Comparison of ENCODE assay signal across 11 cellular contexts in the genomic region with DNA sequence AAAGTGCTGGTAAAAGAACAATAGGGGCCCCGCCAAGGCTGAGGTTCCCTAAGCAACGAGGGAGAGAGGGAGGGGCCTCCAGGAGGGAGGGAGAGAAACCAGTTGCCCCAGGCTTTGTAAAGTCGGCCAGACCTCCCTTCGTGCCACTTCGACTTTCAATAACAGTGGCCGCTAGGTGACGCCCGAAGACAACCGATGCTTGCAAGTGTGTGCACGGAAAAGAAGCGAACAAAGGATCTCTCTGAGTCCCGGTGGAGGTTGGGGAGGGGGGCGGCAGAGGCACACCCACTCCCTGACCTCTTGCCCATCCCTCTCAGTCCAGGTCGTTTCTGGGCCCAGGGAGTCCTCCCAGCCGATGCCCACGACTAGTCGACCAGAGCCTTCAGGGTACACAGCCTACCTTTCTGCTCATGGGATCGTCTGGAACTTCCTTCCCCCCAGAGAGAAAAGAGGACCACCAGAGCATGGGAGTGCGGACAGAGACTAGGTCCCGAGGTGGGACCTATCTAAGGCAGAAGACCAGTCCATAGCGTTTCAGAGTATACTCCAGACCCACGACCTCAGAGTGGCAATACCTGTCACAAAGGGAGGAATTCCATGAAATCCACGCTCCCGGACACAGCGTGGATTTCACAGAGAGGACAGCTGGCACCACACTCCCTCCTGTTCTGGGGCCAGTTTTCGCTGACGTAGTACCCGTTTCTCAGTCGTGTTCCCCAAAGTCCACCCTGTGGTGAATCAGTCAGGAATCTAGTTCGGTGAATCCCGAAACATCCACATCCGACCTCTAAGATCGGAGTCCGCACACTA.
A peak's percentile ranks its signal among the peaks of the same experiment; 100 is the strongest.
DNase-seq lines count a peak whose midpoint lies in the region; ATAC-seq and TF ChIP-seq lines count a peak whose summit lies in the region.
"Had no signal": no experiment of that assay in that cellular context is flagged by ENCODE, and none has a peak within 500 bp of the region (broad histone marks: within the 10 kb centered on the region; RNA-seq: fewer than 3 reads in every experiment).

No MANE protein-coding gene starts in this region.

- no peak overlapping the region for H3K27ac Mint-ChIP-seq in activated CD8-positive, alpha-beta T cell treated with anti-CD3 and anti-CD28 coated beads for 36 hours
- no peak overlapping the region for H3K27ac Mint-ChIP-seq in activated CD8-positive, alpha-beta T cell treated with anti-CD3 and anti-CD28 coated beads, Interleukin-2, amount 10 ng/mL, durations not matched to agents 7 days and 5 days
- no peak overlapping the region for H3K27ac Mint-ChIP-seq in WTC11
- H3K27ac Mint-ChIP-seq: activated CD4-positive, alpha-beta memory T cell treated with anti-CD3 and anti-CD28 coated beads for 36 hours had no signal

- no peaks in the 10 kb centered on the region for H3K36me3 Mint-ChIP-seq in activated CD8-positive, alpha-beta T cell treated with anti-CD3 and anti-CD28 coated beads for 36 hours (ENCODE audit: low read depth)
- H3K36me3 Mint-ChIP-seq in activated CD8-positive, alpha-beta T cell treated with anti-CD3 and anti-CD28 coated beads, Interleukin-2, amount 10 ng/mL, durations not matched to agents 7 days and 5 days (ENCODE audit: low read depth) = no peaks in the 10 kb centered on the region
- peaks cover 73% of the 10 kb centered on the region for H3K36me3 Mint-ChIP-seq in WTC11
- H3K36me3 Mint-ChIP-seq: activated CD4-positive, alpha-beta memory T cell treated with anti-CD3 and anti-CD28 coated beads for 36 hours had no signal

- no peaks in the 10 kb centered on the region for H3K36me3 ChIP-seq in colonic mucosa

- H3K9ac ChIP-seq in colonic mucosa (ENCODE audit: low read depth in 2 of 2, low read length in 2 of 2) = no peak overlapping the region

- H3K9me3 Mint-ChIP-seq in activated CD8-positive, alpha-beta T cell treated with anti-CD3 and anti-CD28 coated beads for 36 hours = peaks cover 15% of the 10 kb centered on the region
- peaks cover 27% of the 10 kb centered on the region for H3K9me3 Mint-ChIP-seq in activated CD8-positive, alpha-beta T cell treated with anti-CD3 and anti-CD28 coated beads, Interleukin-2, amount 10 ng/mL, durations not matched to agents 7 days and 5 days (ENCODE audit: insufficient read depth)
- peaks cover 69% of the 10 kb centered on the region for H3K9me3 Mint-ChIP-seq in WTC11

- H3K9me3 ChIP-seq in colonic mucosa = no peaks in the 10 kb centered on the region

- POLR2A ChIA-PET in activated CD8-positive, alpha-beta T cell treated with anti-CD3 and anti-CD28 coated beads for 36 hours (lab: Charles Lee) = no interaction called here
- POLR2A ChIA-PET in activated CD8-positive, alpha-beta T cell treated with anti-CD3 and anti-CD28 coated beads, Interleukin-2, amount 10 ng/mL, durations not matched to agents 7 days and 5 days (lab: Charles Lee) = no interaction called here
- POLR2A ChIA-PET in WTC11 (lab: Charles Lee) = no interaction called here

- no peaks in the 10 kb centered on the region for H3K27me3 Mint-ChIP-seq in activated CD8-positive, alpha-beta T cell treated with anti-CD3 and anti-CD28 coated beads for 36 hours
- no peaks in the 10 kb centered on the region for H3K27me3 Mint-ChIP-seq in activated CD8-positive, alpha-beta T cell treated with anti-CD3 and anti-CD28 coated beads, Interleukin-2, amount 10 ng/mL, durations not matched to agents 7 days and 5 days (ENCODE audit: low read depth)
- H3K27me3 Mint-ChIP-seq in WTC11 (ENCODE audit: low read depth) = peaks cover 32% of the 10 kb centered on the region
- H3K27me3 Mint-ChIP-seq: activated CD4-positive, alpha-beta memory T cell treated with anti-CD3 and anti-CD28 coated beads for 36 hours had no signal

- DNase-seq in activated CD8-positive, alpha-beta T cell treated with anti-CD3 and anti-CD28 coated beads for 36 hours = peak; percentile 8
- DNase-seq in activated CD8-positive, alpha-beta T cell treated with anti-CD3 and anti-CD28 coated beads, Interleukin-2, amount 10 ng/mL, durations not matched to agents 7 days and 5 days = no peak
- DNase-seq in NCI-H82 (lab: John Stamatoyannopoulos, UW) (peak; percentile 92), colonic mucosa (peak; percentile 48), ureter (ENCODE audit: low spot score) (peak; percentile 58), WTC11 (ENCODE audit: low spot score) (no peak), putamen (ENCODE audit: low spot score) (no peak)
- DNase-seq: activated CD4-positive, alpha-beta memory T cell treated with anti-CD3 and anti-CD28 coated beads for 36 hours; dorsolateral prefrontal cortex; glutamatergic neuron had no signal

- intact Hi-C loops in activated CD8-positive, alpha-beta T cell treated with anti-CD3 and anti-CD28 coated beads for 36 hours (cut with micrococcal nuclease) = no loop called here
- intact Hi-C loops in colonic mucosa (cut with DNase I) = loop anchor here (10.0 kb wide), 1 partner anchor 261 kb away; a partner anchor contains a TSS

- H3K4me1 ChIP-seq in colonic mucosa = no peaks in the 10 kb centered on the region

- no peaks in the 10 kb centered on the region for H3K4me1 Mint-ChIP-seq in activated CD8-positive, alpha-beta T cell treated with anti-CD3 and anti-CD28 coated beads for 36 hours (ENCODE audit: low read depth)
- no peaks in the 10 kb centered on the region for H3K4me1 Mint-ChIP-seq in activated CD8-positive, alpha-beta T cell treated with anti-CD3 and anti-CD28 coated beads, Interleukin-2, amount 10 ng/mL, durations not matched to agents 7 days and 5 days (ENCODE audit: low read depth)
- H3K4me1 Mint-ChIP-seq in WTC11 = no peaks in the 10 kb centered on the region

- no peak for ATAC-seq in activated CD8-positive, alpha-beta T cell treated with anti-CD3 and anti-CD28 coated beads for 36 hours
- ATAC-seq in activated CD8-positive, alpha-beta T cell treated with anti-CD3 and anti-CD28 coated beads, Interleukin-2, amount 10 ng/mL, durations not matched to agents 7 days and 5 days = no peak
- ATAC-seq in WTC11 (no peak), GM19351 (IDR thresholded peaks at IDR 0.05; ENCODE audit: unreplicated experiment) (no peak)

- no peak overlapping the region for H3K4me3 ChIP-seq in colonic mucosa
- H3K4me3 ChIP-seq: dorsolateral prefrontal cortex had no signal

- no peak for TF ChIP-seq CTCF in activated CD8-positive, alpha-beta T cell treated with anti-CD3 and anti-CD28 coated beads for 36 hours (IDR thresholded peaks at IDR 0.05)
- peak; percentile 24 for TF ChIP-seq CTCF in colonic mucosa (IDR thresholded peaks at IDR 0.05)
- no peak for TF ChIP-seq CTCF in WTC11 (IDR thresholded peaks at IDR 0.05)

- H3K4me3 Mint-ChIP-seq in activated CD8-positive, alpha-beta T cell treated with anti-CD3 and anti-CD28 coated beads for 36 hours = no peak overlapping the region
- no peak overlapping the region for H3K4me3 Mint-ChIP-seq in activated CD8-positive, alpha-beta T cell treated with anti-CD3 and anti-CD28 coated beads, Interleukin-2, amount 10 ng/mL, durations not matched to agents 7 days and 5 days
- H3K4me3 Mint-ChIP-seq in WTC11 = no peak overlapping the region
- H3K4me3 Mint-ChIP-seq: activated CD4-positive, alpha-beta memory T cell treated with anti-CD3 and anti-CD28 coated beads for 36 hours had no signal

- no peaks in the 10 kb centered on the region for H3K27me3 ChIP-seq in colonic mucosa
- H3K27me3 ChIP-seq: dorsolateral prefrontal cortex had no signal

- CTCF ChIA-PET in activated CD8-positive, alpha-beta T cell treated with anti-CD3 and anti-CD28 coated beads for 36 hours (lab: Charles Lee) = no interaction called here
- CTCF ChIA-PET in activated CD8-positive, alpha-beta T cell treated with anti-CD3 and anti-CD28 coated beads, Interleukin-2, amount 10 ng/mL, durations not matched to agents 7 days and 5 days (lab: Charles Lee) = no interaction called here
- CTCF ChIA-PET in WTC11 (lab: Charles Lee) = no interaction called here

- no peak overlapping the region for H3K27ac ChIP-seq in colonic mucosa
- H3K27ac ChIP-seq: dorsolateral prefrontal cortex had no signal

TF ChIP-seq in WTC11, 78 proteins besides CTCF, POLR2A, EP300 and RAD21 (continues in another document):
- no peak for TF ChIP-seq SOX15 (CRISPR knock-in tag; IDR thresholded peaks at IDR 0.05)
- TF ChIP-seq NFATC4 (CRISPR knock-in tag; IDR thresholded peaks at IDR 0.05) = no peak
- TF ChIP-seq, protein P1, sequence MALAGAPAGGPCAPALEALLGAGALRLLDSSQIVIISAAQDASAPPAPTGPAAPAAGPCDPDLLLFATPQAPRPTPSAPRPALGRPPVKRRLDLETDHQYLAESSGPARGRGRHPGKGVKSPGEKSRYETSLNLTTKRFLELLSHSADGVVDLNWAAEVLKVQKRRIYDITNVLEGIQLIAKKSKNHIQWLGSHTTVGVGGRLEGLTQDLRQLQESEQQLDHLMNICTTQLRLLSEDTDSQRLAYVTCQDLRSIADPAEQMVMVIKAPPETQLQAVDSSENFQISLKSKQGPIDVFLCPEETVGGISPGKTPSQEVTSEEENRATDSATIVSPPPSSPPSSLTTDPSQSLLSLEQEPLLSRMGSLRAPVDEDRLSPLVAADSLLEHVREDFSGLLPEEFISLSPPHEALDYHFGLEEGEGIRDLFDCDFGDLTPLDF (CRISPR knock-in tag; IDR thresholded peaks at IDR 0.05) = no peak
- TF ChIP-seq, protein P2, sequence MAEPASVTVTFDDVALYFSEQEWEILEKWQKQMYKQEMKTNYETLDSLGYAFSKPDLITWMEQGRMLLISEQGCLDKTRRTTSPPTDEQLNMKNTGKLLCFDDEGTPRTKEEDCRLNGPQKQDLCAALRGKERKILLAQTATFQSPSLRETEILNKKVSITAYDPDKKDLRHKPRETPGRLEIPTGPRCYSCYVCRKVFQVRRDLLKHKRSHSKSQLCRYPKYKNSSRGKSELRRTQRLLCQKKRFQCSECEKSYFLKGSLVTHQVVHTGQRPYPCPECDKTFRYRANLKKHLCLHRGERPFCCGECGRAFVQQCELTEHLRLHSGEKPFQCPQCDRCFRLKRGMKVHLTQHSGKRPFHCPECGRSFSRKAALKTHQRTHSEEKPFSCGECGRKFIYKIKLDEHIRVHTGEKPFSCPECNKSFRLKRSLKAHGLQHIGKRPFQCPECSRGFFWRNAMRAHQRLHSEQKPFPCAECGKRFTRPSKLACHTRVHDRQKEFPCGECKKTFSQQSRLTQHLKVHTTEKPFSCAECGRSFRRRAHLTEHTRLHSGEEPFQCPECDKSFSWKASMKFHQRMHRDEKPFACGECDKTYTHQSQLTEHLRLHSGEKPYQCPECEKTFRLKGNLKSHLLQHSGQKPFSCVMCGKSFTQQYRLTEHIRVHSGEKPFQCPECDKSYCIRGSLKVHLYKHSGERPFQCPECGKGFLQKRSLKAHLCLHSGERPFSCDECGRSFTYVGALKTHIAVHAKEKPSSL (CRISPR knock-in tag; conservative IDR thresholded peaks at IDR 0.05) = no peak
- TF ChIP-seq JAZF1 (CRISPR knock-in tag; IDR thresholded peaks at IDR 0.05) = no peak
- no peak for TF ChIP-seq NR3C1 (CRISPR knock-in tag; conservative IDR thresholded peaks at IDR 0.05; ENCODE audit: low read depth)

Comparison
In these comparisons a context has a peak if more than half of its experiments do, and no peak if none do; other contexts are left out.
1. DNase-seq: peak in activated CD8-positive, alpha-beta T cell treated with anti-CD3 and anti-CD28 coated beads for 36 hours (single experiment), NCI-H82 (single experiment), colonic mucosa (single experiment) and ureter (single experiment); none in activated CD8-positive, alpha-beta T cell treated with anti-CD3 and anti-CD28 coated beads, Interleukin-2, amount 10 ng/mL, durations not matched to agents 7 days and 5 days (single experiment), WTC11 (single experiment) and putamen (single experiment).